Comparison of ENCODE assay signal across 19 cellular contexts in the genomic region with DNA sequence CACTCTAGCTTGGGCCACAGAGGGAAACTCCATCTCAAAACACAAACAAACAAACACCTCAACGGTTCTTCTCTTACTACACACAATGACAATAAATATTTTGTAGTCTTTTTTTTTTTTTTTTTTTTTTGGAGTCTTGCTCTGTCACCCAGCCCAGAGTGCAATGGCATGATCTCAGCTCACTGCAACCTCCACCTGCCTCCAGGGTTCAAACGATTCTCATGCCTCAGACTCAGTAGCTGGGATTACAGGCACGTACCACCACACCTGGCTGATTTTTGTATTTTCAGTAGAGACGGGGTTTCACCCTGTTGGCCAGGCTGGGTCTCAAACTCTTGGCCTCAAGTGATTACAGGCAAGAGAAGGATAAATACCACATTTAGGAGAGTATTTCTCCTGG. TPM values are rescaled to one million over a fixed set of nuclear protein-coding genes. Genes with fewer than 3 reads are reported as not detected.
DNase-seq lines count a peak whose midpoint lies in the region; ATAC-seq and TF ChIP-seq lines count a peak whose summit lies in the region.
"Had no signal": no experiment of that assay in that cellular context is flagged by ENCODE, and none has a peak within 500 bp of the region (broad histone marks: within the 10 kb centered on the region; RNA-seq: fewer than 3 reads in every experiment).

No MANE protein-coding gene starts in this region.

- DNase-seq in RWPE2 (ENCODE audit: low spot score), result no peak
- DNase-seq in suprapubic skin (ENCODE audit: low spot score in 2 of 2), result no peak
- DNase-seq in immature natural killer cell, result no peak
- DNase-seq: BE2C; CD4-positive, CD25-positive, alpha-beta regulatory T cell; DMS79; Karpas-422; NCI-H1694; NCI-H2081; NCI-H2171; NCI-H345; NCI-H524; NCI-H774; SHP77 had no signal

- no peaks in the 10 kb centered on the region for H3K9me3 Mint-ChIP-seq in immature natural killer cell
- H3K9me3 Mint-ChIP-seq: CD4-positive, CD25-positive, alpha-beta regulatory T cell had no signal

- ATAC-seq in RWPE2 (ENCODE audit: low read depth), result no peak
- ATAC-seq in gastroesophageal sphincter, result no peak
- ATAC-seq in HG02571 (IDR thresholded peaks at IDR 0.05; ENCODE audit: unreplicated experiment), result no peak
- no peak for ATAC-seq in GM18870 (IDR thresholded peaks at IDR 0.05; ENCODE audit: unreplicated experiment)

- H3K27ac ChIP-seq in ACC112 (ENCODE audit: low read depth, low read length) (peak overlapping the region; percentile 100), RWPE2 (ENCODE audit: poor library complexity, severe bottlenecking) (peak overlapping the region; percentile 99), gastroesophageal sphincter (peak overlapping the region in 3 of 4 donors; percentile 7 to 95 (median 92)), suprapubic skin (no peak overlapping the region)

- H3K4me2 ChIP-seq in skeletal muscle satellite cell (ENCODE audit: low read length), result no peak overlapping the region

- TF ChIP-seq EP300 in gastroesophageal sphincter (IDR thresholded peaks at IDR 0.05) (no peak), suprapubic skin (IDR thresholded peaks at IDR 0.05) (no peak)

- H3K27me3 Mint-ChIP-seq in immature natural killer cell (ENCODE audit: low read depth in 3 of 3), result peaks cover 1 to 4% (median 3%) of the 10 kb centered on the region in 3 donors
- H3K27me3 Mint-ChIP-seq: CD4-positive, CD25-positive, alpha-beta regulatory T cell had no signal

- H3K9ac ChIP-seq in skeletal muscle satellite cell (ENCODE audit: low read depth, low read length), result peak overlapping the region; percentile 12

- TF ChIP-seq CTCF in RWPE2 (IDR thresholded peaks at IDR 0.05; ENCODE audit: poor library complexity, severe bottlenecking) (no peak), gastroesophageal sphincter (IDR thresholded peaks at IDR 0.05) (no peak), suprapubic skin (IDR thresholded peaks at IDR 0.05) (no peak)

- no peaks in the 10 kb centered on the region for H3K27me3 ChIP-seq in ACC112 (ENCODE audit: insufficient read depth, low read length)
- H3K27me3 ChIP-seq in RWPE2 (ENCODE audit: insufficient read depth, poor library complexity, severe bottlenecking), result no peaks in the 10 kb centered on the region
- no peaks in the 10 kb centered on the region for H3K27me3 ChIP-seq in gastroesophageal sphincter
- no peaks in the 10 kb centered on the region for H3K27me3 ChIP-seq in skeletal muscle satellite cell (ENCODE audit: control insufficient read depth, insufficient read depth, low read length)
- H3K27me3 ChIP-seq in suprapubic skin, result no peaks in the 10 kb centered on the region
- H3K27me3 ChIP-seq: BE2C had no signal

- WGBS in gastroesophageal sphincter (ENCODE audit: low coverage in 1 of 2), 2 donors, result 65 to 77% methylated on average over 2 to 4 of the region's 4 CpGs
- 77% methylated on average over 4 of the region's 4 CpGs for WGBS in suprapubic skin

- no peak overlapping the region for H3K4me3 Mint-ChIP-seq in immature natural killer cell
- H3K4me3 Mint-ChIP-seq: CD4-positive, CD25-positive, alpha-beta regulatory T cell had no signal

- H3K79me2 ChIP-seq in ACC112 (ENCODE audit: control insufficient read depth, insufficient read depth, low read length, unreplicated experiment), result peaks cover 68% of the 10 kb centered on the region

- H3K4me3 ChIP-seq in ACC112 (ENCODE audit: low read depth, low read length) (no peak overlapping the region), RWPE2 (ENCODE audit: severe bottlenecking) (no peak overlapping the region), gastroesophageal sphincter (no peak overlapping the region), skeletal muscle satellite cell (ENCODE audit: low read length) (no peak overlapping the region), suprapubic skin (no peak overlapping the region)

- peaks cover 85% of the 10 kb centered on the region for H3K4me1 ChIP-seq in ACC112 (ENCODE audit: control insufficient read depth, insufficient read depth, low read length, unreplicated experiment)
- peaks cover 63% of the 10 kb centered on the region for H3K4me1 ChIP-seq in RWPE2 (ENCODE audit: insufficient read depth, poor library complexity, severe bottlenecking)
- peaks cover 35 to 94% (median 53%) of the 10 kb centered on the region in 3 donors for H3K4me1 ChIP-seq in gastroesophageal sphincter
- peaks cover 78% of the 10 kb centered on the region for H3K4me1 ChIP-seq in skeletal muscle satellite cell (ENCODE audit: control insufficient read depth, insufficient read depth, low read length)
- peaks cover 70% of the 10 kb centered on the region for H3K4me1 ChIP-seq in suprapubic skin

- H3K27ac Mint-ChIP-seq in immature natural killer cell, result peak overlapping the region in 3 of 6 donors; percentile 40 to 80 (median 76)

- H3K36me3 Mint-ChIP-seq in immature natural killer cell, result peaks cover 0 to 9% (median 5%) of the 10 kb centered on the region in 3 donors
- H3K36me3 Mint-ChIP-seq: CD4-positive, CD25-positive, alpha-beta regulatory T cell had no signal

- H3K9me3 ChIP-seq in RWPE2 (ENCODE audit: severe bottlenecking) (no peaks in the 10 kb centered on the region), gastroesophageal sphincter (no peaks in the 10 kb centered on the region), skeletal muscle satellite cell (replicated peaks; ENCODE audit: low read length) (no peaks in the 10 kb centered on the region), suprapubic skin (no peaks in the 10 kb centered on the region)
- H3K9me3 ChIP-seq: BE2C had no signal

- peaks cover 51 to 55% of the 10 kb centered on the region in 2 donors for H3K4me1 Mint-ChIP-seq in immature natural killer cell

- no peak for TF ChIP-seq POLR2A in gastroesophageal sphincter (IDR thresholded peaks at IDR 0.05)
- TF ChIP-seq POLR2A in suprapubic skin (IDR thresholded peaks at IDR 0.05), result no peak

- H2AFZ ChIP-seq in ACC112 (ENCODE audit: low read length, unreplicated experiment), result no peak overlapping the region

- H3K36me3 ChIP-seq in ACC112 (ENCODE audit: insufficient read depth, low read length) (no peaks in the 10 kb centered on the region), RWPE2 (ENCODE audit: low read depth) (peaks cover 18% of the 10 kb centered on the region), gastroesophageal sphincter (no peaks in the 10 kb centered on the region), skeletal muscle satellite cell (ENCODE audit: insufficient read depth, low read length) (no peaks in the 10 kb centered on the region), suprapubic skin (no peaks in the 10 kb centered on the region)

RNA-seq across cellular contexts. Expression of gene ERGIC1, which starts 30.1 kb away (rescaled TPM):
- total RNA-seq in gastroesophageal sphincter, result 100 to 1,000 TPM; 116 to 172 (median 144) TPM
- 162 and 224 TPM in 2 replicates for total RNA-seq in skeletal muscle satellite cell (2012; rRNA removed)
- total RNA-seq in suprapubic skin, result 100 to 1,000 TPM in 1 of 4 donors, 10 to 100 TPM in 3; 81.2 to 106 (median 91.8) TPM
- 10 to 100 TPM; 40.7 to 61.9 (median 61.7) TPM for polyA plus RNA-seq in immature natural killer cell
